8 cellular contexts compared by ENCODE assay signal in genomic region chr3:172087827-172088580, GRCh38. TPM values are rescaled to one million over a fixed set of nuclear protein-coding genes. Genes with fewer than 3 reads are reported as not detected.
DNase-seq lines count a peak whose midpoint lies in the region; ATAC-seq, FAIRE-seq and TF ChIP-seq lines count a peak whose summit lies in the region.

No MANE protein-coding gene starts in this region.

- no peaks in the 10 kb centered on the region for H3K9me3 ChIP-seq in keratinocyte (ENCODE audit: control insufficient read depth, low read depth, low read length)
- H3K9me3 ChIP-seq in thyroid gland, result no peaks in the 10 kb centered on the region

- H3K27ac ChIP-seq in KMS-11, result peak overlapping the region; percentile 96
- peak overlapping the region; percentile 79 for H3K27ac ChIP-seq in keratinocyte (ENCODE audit: control insufficient read depth, insufficient read depth, low read length)
- H3K27ac ChIP-seq in thyroid gland, result no peak overlapping the region

- H3K4me2 ChIP-seq in KMS-11 (peak overlapping the region; percentile 76), keratinocyte (ENCODE audit: control insufficient read depth, extremely low read depth, insufficient read depth, low read depth, low read length) (peak overlapping the region; percentile 80)

- no peak overlapping the region for H2AFZ ChIP-seq in KMS-11 (ENCODE audit: low read depth)
- H2AFZ ChIP-seq in keratinocyte (ENCODE audit: control insufficient read depth, low read length), result no peak overlapping the region

- peak overlapping the region; percentile 40; the same call in 1 of the 2 replicates for H3K9ac ChIP-seq in KMS-11
- H3K9ac ChIP-seq in keratinocyte (ENCODE audit: control insufficient read depth, extremely low read depth, insufficient read depth, low read length), result peak overlapping the region; percentile 54

- FAIRE-seq in GM12891 (lab: Jason Lieb, UNC) (peak; percentile 69), keratinocyte (lab: Jason Lieb, UNC) (peak; percentile 63)

- intact Hi-C loops in thyroid gland (cut with DNase I), result no loop called here

- H3K79me2 ChIP-seq in KMS-11 (ENCODE audit: insufficient read depth, low read depth), result peaks cover 98% of the 10 kb centered on the region
- H3K79me2 ChIP-seq in keratinocyte (ENCODE audit: control insufficient read depth, insufficient read depth, low read length), result peaks cover 68% of the 10 kb centered on the region

- H3K4me1 ChIP-seq in KMS-11 (ENCODE audit: low read depth, poor library complexity, severe bottlenecking), result peaks cover 99% of the 10 kb centered on the region
- H3K4me1 ChIP-seq in keratinocyte (ENCODE audit: control insufficient read depth, extremely low read depth, insufficient read depth, low read length), result peaks cover 63% of the 10 kb centered on the region
- H3K4me1 ChIP-seq in thyroid gland, result peaks cover 18 to 27% of the 10 kb centered on the region in 2 donors

- H4K20me1 ChIP-seq in KMS-11 (ENCODE audit: insufficient read depth) (no peaks in the 10 kb centered on the region), keratinocyte (ENCODE audit: control insufficient read depth, extremely low read depth, insufficient read depth, low read length) (no peaks in the 10 kb centered on the region)

- no peak for TF ChIP-seq POLR2A in GM12891 (IDR thresholded peaks at IDR 0.05; ENCODE audit: low read depth, low read length)
- no peak for TF ChIP-seq POLR2A in thyroid gland (IDR thresholded peaks at IDR 0.05)

- TF ChIP-seq CTCF in KMS-11 (conservative IDR thresholded peaks at IDR 0.05; ENCODE audit: low read depth, low read length) (no peak), keratinocyte (optimal IDR thresholded peaks at IDR 0.05 in 1 of 3, IDR thresholded peaks at IDR 0.05 in 1 of 3, conservative IDR thresholded peaks at IDR 0.05 in 1 of 3; ENCODE audit: extremely low read depth in 1 of 3, insufficient read depth in 2 of 3, low read length in 3 of 3) (no peak), thyroid gland (IDR thresholded peaks at IDR 0.05) (no peak)

- 72 to 73% methylated on average over 7 of the region's 7 CpGs for WGBS in thyroid gland, 2 donors

- no peaks in the 10 kb centered on the region for H3K9me1 ChIP-seq in keratinocyte (ENCODE audit: control insufficient read depth, extremely low read depth, insufficient read depth, low read length)

- ATAC-seq in GM21619 (IDR thresholded peaks at IDR 0.05; ENCODE audit: unreplicated experiment), result peak; percentile 93

- H3K4me3 ChIP-seq in KMS-11 (IDR thresholded peaks at IDR 0.05; ENCODE audit: insufficient read depth, low read depth, low read length), result no peak overlapping the region
- H3K4me3 ChIP-seq in keratinocyte (ENCODE audit: control insufficient read depth in 2 of 3, extremely low read depth in 1 of 3, insufficient read depth in 2 of 3, low read depth in 1 of 3, low read length in 3 of 3), result peak overlapping the region in 2 of 3 experiments; percentile 16 to 40
- H3K4me3 ChIP-seq in thyroid gland (replicated peaks in 1 of 3), result no peak overlapping the region

- no peak for DNase-seq in GM12891 (ENCODE audit: insufficient read length, low spot score)
- DNase-seq in keratinocyte (ENCODE audit: low read depth, low spot score), result no peak
- DNase-seq in thyroid gland, result no peak
- DNase-seq in dedifferentiated amniotic fluid mesenchymal stem cell (ENCODE audit: extremely low spot score), result no peak
- no peak for DNase-seq in SKM-1 treated with dmso at 0.1 percent for 144 hours (lab: John Stamatoyannopoulos, UW; ENCODE audit: unreplicated experiment)
- no peak for DNase-seq in stimulated activated naive CD4-positive, alpha-beta T cell (lab: John Stamatoyannopoulos, UW)

- dilution Hi-C loops in keratinocyte (cut with MboI; ENCODE audit: extremely low pct_ligation_motif_present, low sequenced_read_pairs), result no loop called here

- H3K36me3 ChIP-seq in KMS-11 (ENCODE audit: insufficient read depth) (no peaks in the 10 kb centered on the region; the same call in 1 of the 2 replicates), keratinocyte (ENCODE audit: control insufficient read depth in 2 of 2, extremely low read depth in 1 of 2, insufficient read depth in 2 of 2, low read length in 2 of 2) (peaks cover 1 to 4% of the 10 kb centered on the region in 2 experiments), thyroid gland (no peaks in the 10 kb centered on the region)

- no peaks in the 10 kb centered on the region for H3K27me3 ChIP-seq in KMS-11 (ENCODE audit: insufficient read depth, low read depth)
- no peaks in the 10 kb centered on the region for H3K27me3 ChIP-seq in keratinocyte (ENCODE audit: control insufficient read depth, extremely low read depth, insufficient read depth, low read length)
- H3K27me3 ChIP-seq in thyroid gland, result no peaks in the 10 kb centered on the region

TF ChIP-seq in GM12891, 5 proteins besides CTCF, POLR2A, EP300 and RAD21:
- TF ChIP-seq TAF1 (IDR thresholded peaks at IDR 0.05; ENCODE audit: low read depth, low read length), result no peak
- no peak for TF ChIP-seq POLR2AphosphoS5 (IDR thresholded peaks at IDR 0.05; ENCODE audit: low read depth, low read length)
- TF ChIP-seq POU2F2 (IDR thresholded peaks at IDR 0.05; ENCODE audit: low read depth, low read length), result no peak
- peak; percentile 76 for TF ChIP-seq SPI1 (IDR thresholded peaks at IDR 0.05; ENCODE audit: low read depth, low read length)
- no peak for TF ChIP-seq PAX5 (IDR thresholded peaks at IDR 0.05; ENCODE audit: insufficient read depth, low read length, severe bottlenecking)

RNA-seq across cellular contexts. Expression of gene FNDC3B, which starts 48.6 kb away (rescaled TPM):
- polyA plus RNA-seq in GM12891 (2012; ENCODE audit: low read depth, missing spikeins), result 3.1 TPM
- polyA plus RNA-seq in keratinocyte, result 20.0 to 31.4 TPM (median 27.7 TPM) in 3 replicates
- 9.4 TPM for polyA plus RNA-seq in keratinocyte (2011; ENCODE audit: low read depth)
- polyA plus RNA-seq in keratinocyte (2011; cell fraction: cytosol; rRNA removed), result 16.5 and 32.7 TPM in 2 replicates
- polyA plus RNA-seq in keratinocyte (2011; cell fraction: nucleus; rRNA removed), result 60.2 and 68.2 TPM in 2 replicates
- 12.4 and 39.3 TPM in 2 replicates for polyA plus RNA-seq in keratinocyte (2012; ENCODE audit: low replicate concordance)
- 104 to 223 TPM (median 134 TPM) in 3 replicates for polyA minus RNA-seq in keratinocyte
- polyA minus RNA-seq in keratinocyte (2011; cell fraction: cytosol; rRNA and poly(A)+ RNA removed), result 21.3 TPM
- 105 and 219 TPM in 2 replicates for polyA minus RNA-seq in keratinocyte (2011; cell fraction: nucleus; rRNA and poly(A)+ RNA removed)
- 100 to 1,000 TPM; 118 to 172 (median 146) TPM for total RNA-seq in thyroid gland

Comparison
In these comparisons a context has a peak if more than half of its experiments do, and no peak if none do; other contexts are left out.
1. H3K27ac ChIP-seq: peak in KMS-11 (single experiment) and keratinocyte (single experiment); none in thyroid gland (0 of 3).
2. H3K4me3 ChIP-seq: peak in keratinocyte (2 of 3); none in KMS-11 (single experiment) and thyroid gland (0 of 3).